25 cellular contexts compared by ENCODE assay signal in genomic region chr2:29689666-29690065, GRCh38.
"Had no signal": no experiment of that assay in that cellular context is flagged by ENCODE, and none has a peak within 500 bp of the region (broad histone marks: within the 10 kb centered on the region; RNA-seq: fewer than 3 reads in every experiment).

No MANE protein-coding gene starts in this region.

- H3K9me3 Mint-ChIP-seq: effector memory CD8-positive, alpha-beta T cell had no signal

- H3K4me1 ChIP-seq: colonic mucosa, esophagus squamous epithelium, foreskin keratinocyte, gastrocnemius medialis, gastroesophageal sphincter, heart left ventricle, heart right ventricle had no signal

- H3K4me3 ChIP-seq: colonic mucosa, coronary artery, dorsolateral prefrontal cortex, esophagus muscularis mucosa, esophagus squamous epithelium, gastrocnemius medialis, gastroesophageal sphincter, heart left ventricle, heart right ventricle had no signal

- H3K27ac ChIP-seq: colonic mucosa, coronary artery, dorsolateral prefrontal cortex, epithelial cell of prostate, esophagus muscularis mucosa, esophagus squamous epithelium, foreskin keratinocyte, gastrocnemius medialis, gastroesophageal sphincter, heart left ventricle, heart right ventricle had no signal

- H3K36me3 ChIP-seq: colonic mucosa, esophagus muscularis mucosa, esophagus squamous epithelium, gastrocnemius medialis, gastroesophageal sphincter, heart left ventricle, heart right ventricle had no signal

- ATAC-seq: effector memory CD8-positive, alpha-beta T cell; esophagus mucosa; foreskin keratinocyte; gastrocnemius medialis; gastroesophageal sphincter; heart left ventricle; heart right ventricle had no signal

- H3K27me3 Mint-ChIP-seq: dendritic cell treated with granulocyte-macrophage colony-stimulating factor and Interleukin-4, amounts not matched to agents 40 ng/mL and 50 ng/mL, for 4 days had no signal

- H3K27ac Mint-ChIP-seq: dendritic cell treated with granulocyte-macrophage colony-stimulating factor and Interleukin-4, amounts not matched to agents 40 ng/mL and 50 ng/mL, for 4 days; effector memory CD8-positive, alpha-beta T cell; endodermal cell had no signal

- DNase-seq: colonic mucosa; cortex of kidney; dermis blood vessel endothelial cell; dorsolateral prefrontal cortex; effector CD4-positive, alpha-beta T cell; effector CD8-positive, alpha-beta T cell; effector memory CD4-positive, alpha-beta T cell; effector memory CD8-positive, alpha-beta T cell; endodermal cell; erythroblast; esophagus squamous epithelium; foreskin fibroblast; foreskin keratinocyte; foreskin melanocyte; gastrocnemius medialis; glutamatergic neuron; head of caudate nucleus; heart left ventricle; heart right ventricle had no signal

- H3K9me3 ChIP-seq: colonic mucosa, esophagus muscularis mucosa, esophagus squamous epithelium, gastrocnemius medialis, gastroesophageal sphincter, heart left ventricle had no signal

- H3K4me1 Mint-ChIP-seq: endodermal cell had no signal

- H3K27me3 ChIP-seq: colonic mucosa, esophagus muscularis mucosa, gastrocnemius medialis, gastroesophageal sphincter had no signal

- H3K4me3 Mint-ChIP-seq: dendritic cell treated with granulocyte-macrophage colony-stimulating factor and Interleukin-4, amounts not matched to agents 40 ng/mL and 50 ng/mL, for 4 days; effector memory CD8-positive, alpha-beta T cell; endodermal cell had no signal
